In genomic region chr5:81005708-81006107, GRCh38 we compare ENCODE assay signal across 6 cellular contexts.
"Had no signal": no experiment of that assay in that cellular context is flagged by ENCODE, and none has a peak within 500 bp of the region (broad histone marks: within the 10 kb centered on the region; RNA-seq: fewer than 3 reads in every experiment).

No MANE protein-coding gene starts in this region.

- H3K27ac ChIP-seq: foreskin keratinocyte, left lung, thyroid gland had no signal

- H3K4me1 ChIP-seq: foreskin keratinocyte, left lung, thyroid gland had no signal

- DNase-seq: foreskin keratinocyte; head of caudate nucleus; left lung; mesenchymal stem cell; stimulated activated CD4-positive, alpha-beta T cell treated with anti-CD3 and anti-CD28 coated beads, Interleukin-4, amount 100 ng/mL, for 24 hours; thyroid gland had no signal

- ATAC-seq: foreskin keratinocyte, left lung had no signal

- H3K4me3 ChIP-seq: left lung, thyroid gland had no signal

- H3K36me3 ChIP-seq: left lung, thyroid gland had no signal

- H3K27me3 ChIP-seq: left lung, thyroid gland had no signal

- H3K9me3 ChIP-seq: left lung, thyroid gland had no signal
